Comparison of ENCODE assay signal across 16 cellular contexts in the genomic region with DNA sequence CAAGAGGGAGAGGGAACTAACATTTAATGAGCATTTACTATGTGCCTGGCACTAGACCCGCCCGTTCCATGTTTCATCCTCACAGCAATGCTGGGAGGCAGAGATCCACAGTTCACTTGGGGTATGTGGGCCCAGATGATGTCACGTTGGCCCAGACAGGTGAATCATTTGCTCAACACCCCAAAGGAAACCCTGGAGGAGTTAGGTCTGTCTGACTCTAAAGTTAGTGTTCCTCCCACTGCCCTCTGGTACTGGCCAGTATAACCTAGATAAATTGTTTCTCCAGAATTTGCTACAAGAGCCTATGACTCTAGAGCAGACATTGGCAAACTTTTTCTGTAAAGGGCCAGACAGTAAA.
DNase-seq lines count a peak whose midpoint lies in the region; ATAC-seq and TF ChIP-seq lines count a peak whose summit lies in the region.
"Had no signal": no experiment of that assay in that cellular context is flagged by ENCODE, and none has a peak within 500 bp of the region (broad histone marks: within the 10 kb centered on the region; RNA-seq: fewer than 3 reads in every experiment).

No MANE protein-coding gene starts in this region.

- CTCF ChIA-PET in activated naive CD4-positive, alpha-beta T cell treated with anti-CD3 and anti-CD28 coated beads, Interleukin-2, amount 10 ng/mL, durations not matched to agents 7 days and 5 days (lab: Charles Lee), result no interaction called here

- H3K27ac ChIP-seq in left lung (no peak overlapping the region), suprapubic skin (no peak overlapping the region)

- in situ Hi-C loops in astrocyte of the spinal cord (cut with HindIII; ENCODE audit: low sequenced_read_pairs), result no loop called here

- no peak for DNase-seq in activated naive CD4-positive, alpha-beta T cell treated with anti-CD3 and anti-CD28 coated beads, Interleukin-2, amount 10 ng/mL, durations not matched to agents 7 days and 5 days
- no peak for DNase-seq in activated naive CD4-positive, alpha-beta T cell treated with Interleukin-2 at 50 U/mL for 16 hours
- DNase-seq in astrocyte of the spinal cord (ENCODE audit: low read depth, low spot score) (peak; percentile 19), left lung (no peak), suprapubic skin (ENCODE audit: low spot score in 2 of 2) (no peak), NOMO-1 treated with DMSO at 0.1 percent for 48 hours (lab: John Stamatoyannopoulos, UW; ENCODE audit: unreplicated experiment) (no peak), NCI-H1092 (lab: John Stamatoyannopoulos, UW) (no peak)
- DNase-seq: 8988T; activated CD4-positive, alpha-beta T cell treated with anti-CD3 and anti-CD28 coated beads for 36 hours; GF-D8; glutamatergic neuron; islet precursor cell; stimulated activated naive CD8-positive, alpha-beta T cell treated with anti-CD3 and anti-CD28 coated beads, Interleukin-15, Interleukin-2, amounts not matched to agents 100 U/mL and 50 U/mL, for 24 hours had no signal

- intact Hi-C loops in left lung (cut with DNase I), result no loop called here

- peak overlapping the region; percentile 11 for H3K27ac Mint-ChIP-seq in activated naive CD4-positive, alpha-beta T cell treated with anti-CD3 and anti-CD28 coated beads, Interleukin-2, amount 10 ng/mL, durations not matched to agents 7 days and 5 days
- H3K27ac Mint-ChIP-seq: activated CD4-positive, alpha-beta T cell treated with anti-CD3 and anti-CD28 coated beads for 36 hours had no signal

- no peak overlapping the region for H3K4me3 Mint-ChIP-seq in activated naive CD4-positive, alpha-beta T cell treated with anti-CD3 and anti-CD28 coated beads, Interleukin-2, amount 10 ng/mL, durations not matched to agents 7 days and 5 days
- H3K4me3 Mint-ChIP-seq: activated CD4-positive, alpha-beta T cell treated with anti-CD3 and anti-CD28 coated beads for 36 hours had no signal

- H3K4me1 Mint-ChIP-seq in activated naive CD4-positive, alpha-beta T cell treated with anti-CD3 and anti-CD28 coated beads, Interleukin-2, amount 10 ng/mL, durations not matched to agents 7 days and 5 days, result peaks cover 8% of the 10 kb centered on the region

- no peak for TF ChIP-seq CTCF in astrocyte of the spinal cord (IDR thresholded peaks at IDR 0.05; ENCODE audit: low read depth, low read length)
- no peak for TF ChIP-seq CTCF in left lung (IDR thresholded peaks at IDR 0.05)
- no peak for TF ChIP-seq CTCF in suprapubic skin (IDR thresholded peaks at IDR 0.05)

- no peak for TF ChIP-seq POLR2A in suprapubic skin (IDR thresholded peaks at IDR 0.05)

- H3K9me3 ChIP-seq in left lung (no peaks in the 10 kb centered on the region), suprapubic skin (no peaks in the 10 kb centered on the region)

- no peaks in the 10 kb centered on the region for H3K9me3 Mint-ChIP-seq in activated naive CD4-positive, alpha-beta T cell treated with anti-CD3 and anti-CD28 coated beads, Interleukin-2, amount 10 ng/mL, durations not matched to agents 7 days and 5 days
- H3K9me3 Mint-ChIP-seq: activated naive CD4-positive, alpha-beta T cell treated with anti-CD3 and anti-CD28 coated beads, Interleukin-2, amount 50 U/mL, for 72 hours had no signal

- peaks cover 37% of the 10 kb centered on the region for H3K36me3 Mint-ChIP-seq in activated naive CD4-positive, alpha-beta T cell treated with anti-CD3 and anti-CD28 coated beads, Interleukin-2, amount 10 ng/mL, durations not matched to agents 7 days and 5 days

- ATAC-seq in left lung (peak; percentile 29), HG02981 (IDR thresholded peaks at IDR 0.05; ENCODE audit: unreplicated experiment) (no peak)
- ATAC-seq: activated CD4-positive, alpha-beta T cell treated with anti-CD3 and anti-CD28 coated beads for 36 hours; stimulated activated naive CD8-positive, alpha-beta T cell treated with anti-CD3 and anti-CD28 coated beads, Interleukin-15, Interleukin-2, amounts not matched to agents 100 U/mL and 50 U/mL, for 24 hours had no signal

- no peak for TF ChIP-seq EP300 in suprapubic skin (IDR thresholded peaks at IDR 0.05)

- 97% methylated on average over 3 of the region's 3 CpGs for WGBS in suprapubic skin

- no peak overlapping the region for H3K4me3 ChIP-seq in astrocyte of the spinal cord (ENCODE audit: low read depth, low read length)
- no peak overlapping the region for H3K4me3 ChIP-seq in left lung
- no peak overlapping the region for H3K4me3 ChIP-seq in suprapubic skin
- H3K4me3 ChIP-seq: skin epidermis had no signal

- H3K27me3 Mint-ChIP-seq in activated naive CD4-positive, alpha-beta T cell treated with anti-CD3 and anti-CD28 coated beads, Interleukin-2, amount 10 ng/mL, durations not matched to agents 7 days and 5 days, result no peaks in the 10 kb centered on the region
- H3K27me3 Mint-ChIP-seq: activated CD4-positive, alpha-beta T cell treated with anti-CD3 and anti-CD28 coated beads for 36 hours had no signal

- H3K27me3 ChIP-seq in left lung (no peaks in the 10 kb centered on the region), suprapubic skin (no peaks in the 10 kb centered on the region)

- peaks cover 0 to 31% of the 10 kb centered on the region in 2 donors for H3K36me3 ChIP-seq in left lung
- peaks cover 52% of the 10 kb centered on the region for H3K36me3 ChIP-seq in suprapubic skin

- H3K4me1 ChIP-seq in left lung, result peaks cover 4 to 6% of the 10 kb centered on the region in 2 donors
- no peaks in the 10 kb centered on the region for H3K4me1 ChIP-seq in suprapubic skin
